ENCODE assay signal across 1 cellular context in the genomic region with DNA sequence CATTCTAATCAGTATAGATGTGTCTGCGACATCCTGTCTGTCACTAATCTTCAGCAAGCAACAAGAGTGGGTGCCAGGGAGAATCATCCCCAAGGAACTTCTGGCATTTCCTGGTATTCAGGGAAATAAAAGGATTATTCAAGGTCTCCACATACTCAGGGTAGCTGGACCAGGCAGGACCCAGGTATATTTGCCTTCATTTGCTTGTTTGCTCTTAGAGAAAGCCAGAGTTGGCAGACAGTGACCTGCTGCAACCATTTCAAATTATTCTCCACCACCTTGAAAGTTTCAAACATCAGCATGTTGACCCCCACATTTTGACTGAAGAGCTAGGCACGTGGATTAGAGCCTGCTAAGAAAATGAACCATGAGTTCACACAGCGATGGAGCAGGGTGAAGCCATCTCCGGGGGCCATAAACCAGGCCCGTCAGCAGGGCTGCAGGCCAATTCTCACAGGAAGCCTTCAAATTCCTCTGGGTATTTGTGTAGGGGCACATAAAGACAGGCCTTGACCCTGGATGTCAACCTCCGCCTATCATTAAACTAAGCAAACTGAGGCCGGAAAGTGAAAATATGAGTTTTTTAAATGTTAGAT.
TF ChIP-seq lines count a peak whose summit lies in the region.

No MANE protein-coding gene starts in this region.

TF ChIP-seq in H1, 55 proteins besides CTCF, POLR2A, EP300 and RAD21 (continued from another document):
- no peak for TF ChIP-seq CBX5 (IDR thresholded peaks at IDR 0.05; ENCODE audit: low read depth, low read length)
- no peak for TF ChIP-seq CTBP2 (IDR thresholded peaks at IDR 0.05; ENCODE audit: borderline replicate concordance, insufficient read depth, insufficient read length, low read length)
- TF ChIP-seq JUND (IDR thresholded peaks at IDR 0.05; ENCODE audit: low read length) = no peak
- TF ChIP-seq CREB1 (IDR thresholded peaks at IDR 0.05) = no peak
- TF ChIP-seq TAF1 (IDR thresholded peaks at IDR 0.05; ENCODE audit: low read depth, low read length) = no peak
